37 cellular contexts compared by ENCODE assay signal in genomic region chr14:64795211-64795610, GRCh38.
"Had no signal": no experiment of that assay in that cellular context is flagged by ENCODE, and none has a peak within 500 bp of the region (broad histone marks: within the 10 kb centered on the region; RNA-seq: fewer than 3 reads in every experiment).

No MANE protein-coding gene starts in this region.

- H3K4me1 ChIP-seq: ascending aorta had no signal

- H3K27me3 Mint-ChIP-seq: activated CD4-positive, alpha-beta memory T cell treated with anti-CD3 and anti-CD28 coated beads for 36 hours; activated CD8-positive, alpha-beta T cell treated with anti-CD3 and anti-CD28 coated beads for 36 hours; activated naive CD4-positive, alpha-beta T cell treated with anti-CD3 and anti-CD28 coated beads, Interleukin-2, amount 50 U/mL, for 24 hours; activated naive CD8-positive, alpha-beta T cell; activated naive CD8-positive, alpha-beta T cell treated with anti-CD3 and anti-CD28 coated beads, Interleukin-2, amount 10 ng/mL, durations not matched to agents 7 days and 5 days; activated naive CD8-positive, alpha-beta T cell treated with anti-CD3 and anti-CD28 coated beads, Interleukin-2, amount 50 U/mL, for 24 hours; brain had no signal

- DNase-seq: activated B cell treated with CpG ODN at 0.5 μM for 24 hours; activated CD4-positive, alpha-beta memory T cell treated with anti-CD3 and anti-CD28 coated beads for 36 hours; activated CD4-positive, alpha-beta T cell treated with anti-CD3 and anti-CD28 coated beads for 4 hours; activated CD4-positive, alpha-beta T cell treated with anti-CD3 and anti-CD28 coated beads, Interleukin-2, amount 10 ng/mL, durations not matched to agents 24 days and 14 days; activated CD4-positive, alpha-beta T cell treated with anti-CD3 and anti-CD28 coated beads, Interleukin-2, amount 50 U/mL, for 1 hour; activated CD4-positive, alpha-beta T cell treated with anti-CD3 and anti-CD28 coated beads, Interleukin-2, amount 50 U/mL, for 4 hours; activated CD4-positive, CD25-positive, alpha-beta regulatory T cell treated with anti-CD3 and anti-CD28 coated beads, Interleukin-2, amount 50 U/mL, for 72 hours; activated CD8-positive, alpha-beta memory T cell treated with anti-CD3 and anti-CD28 coated beads, Interleukin-2, amount 50 U/mL, for 4 hours; activated CD8-positive, alpha-beta T cell treated with anti-CD3 and anti-CD28 coated beads for 36 hours; activated effector memory CD4-positive, alpha-beta T cell treated with Interleukin-2 at 50 U/mL for 16 hours; activated gamma-delta T cell; activated naive CD4-positive, alpha-beta T cell treated with anti-CD3 and anti-CD28 coated beads, Interleukin-2, amount 10 ng/mL, durations not matched to agents 7 days and 5 days; activated naive CD4-positive, alpha-beta T cell treated with Interleukin-2 at 50 U/mL for 16 hours; activated naive CD8-positive, alpha-beta T cell treated with anti-CD3 and anti-CD28 coated beads, Interleukin-2, amount 10 ng/mL, durations not matched to agents 7 days and 5 days; activated naive CD8-positive, alpha-beta T cell treated with anti-CD3 and anti-CD28 coated beads, Interleukin-2, amount 50 U/mL, for 24 hours; activated T-cell treated with anti-CD3 and anti-CD28 coated beads for 4 hours; activated T-cell treated with anti-CD3 and anti-CD28 coated beads, Interleukin-2, amount 50 U/mL, for 1 hour; activated T-cell treated with anti-CD3 and anti-CD28 coated beads, Interleukin-2, amount 50 U/mL, for 4 hours; activated T-cell treated with anti-CD3 and anti-CD28 coated beads, Interleukin-2, amount 50 U/mL, for 72 hours; amygdala; anterior cingulate cortex; caudate nucleus; cerebellar nuclear complex; T-helper 1 cell; T-helper 2 cell; T-helper 9 cell had no signal

- H3K4me3 ChIP-seq: ascending aorta, cardiac muscle cell had no signal

- H3K9me3 Mint-ChIP-seq: activated B cell treated with CpG ODN at 0.5 μM for 24 hours; activated CD4-positive, alpha-beta memory T cell treated with anti-CD3 and anti-CD28 coated beads for 36 hours; activated CD4-positive, alpha-beta T cell treated with anti-CD3 and anti-CD28 coated beads, Interleukin-2, amount 10 ng/mL, durations not matched to agents 24 days and 14 days; activated CD8-positive, alpha-beta T cell treated with anti-CD3 and anti-CD28 coated beads for 36 hours; activated naive CD4-positive, alpha-beta T cell treated with anti-CD3 and anti-CD28 coated beads, Interleukin-2, amount 10 ng/mL, durations not matched to agents 7 days and 5 days; activated naive CD4-positive, alpha-beta T cell treated with anti-CD3 and anti-CD28 coated beads, Interleukin-2, amount 50 U/mL, for 24 hours; activated naive CD8-positive, alpha-beta T cell treated with anti-CD3 and anti-CD28 coated beads, Interleukin-2, amount 10 ng/mL, durations not matched to agents 7 days and 5 days; activated naive CD8-positive, alpha-beta T cell treated with anti-CD3 and anti-CD28 coated beads, Interleukin-2, amount 50 U/mL, for 24 hours; activated T-cell treated with anti-CD3 and anti-CD28 coated beads, Interleukin-2, amount 50 U/mL, for 4 hours; activated T-cell treated with anti-CD3 and anti-CD28 coated beads, Interleukin-2, amount 50 U/mL, for 72 hours; activated T-helper 1 cell treated with anti-CD3 and anti-CD28 coated beads, Interleukin-12 subunit alpha, Interleukin-12 subunit beta, Interleukin-2, Interleukin-4 antibody, amounts not matched to agents 30 ng/mL and 10 ng/mL and 1 ng/mL, durations not matched to agents 14 hours and 24 hours and 36 hours; activated T-helper 17 cell treated with anti-CD3 and anti-CD28 coated beads, Interleukin-2, amount 50 U/mL, for 72 hours; brain; central memory CD8-positive, alpha-beta T cell; T-helper 1 cell treated with Interleukin-12 subunit alpha and Interleukin-12 subunit beta and Interleukin-4 antibody, amounts not matched to agents 30 μg/mL and 1 μg/mL, for 36 hours; T-helper 2 cell treated with Interferon-gamma antibody and Interleukin-4, amounts not matched to agents 5 μg/mL and 100 μg/mL, for 36 hours had no signal

- H3K36me3 ChIP-seq: ascending aorta, cardiac muscle cell had no signal

- H3K4me1 Mint-ChIP-seq: activated B cell treated with CpG ODN at 0.5 μM for 24 hours; activated CD4-positive, alpha-beta T cell treated with anti-CD3 and anti-CD28 coated beads, Interleukin-2, amount 10 ng/mL, durations not matched to agents 24 days and 14 days; activated naive CD4-positive, alpha-beta T cell treated with anti-CD3 and anti-CD28 coated beads, Interleukin-2, amount 10 ng/mL, durations not matched to agents 7 days and 5 days; activated naive CD4-positive, alpha-beta T cell treated with anti-CD3 and anti-CD28 coated beads, Interleukin-2, amount 50 U/mL, for 24 hours; activated naive CD8-positive, alpha-beta T cell treated with anti-CD3 and anti-CD28 coated beads, Interleukin-2, amount 10 ng/mL, durations not matched to agents 7 days and 5 days; activated naive CD8-positive, alpha-beta T cell treated with anti-CD3 and anti-CD28 coated beads, Interleukin-2, amount 50 U/mL, for 24 hours; activated T-helper 17 cell treated with anti-CD3 and anti-CD28 coated beads, Interleukin-2, amount 50 U/mL, for 72 hours; central memory CD8-positive, alpha-beta T cell had no signal

- H3K9me3 ChIP-seq: ascending aorta had no signal

- H3K27ac Mint-ChIP-seq: activated B cell treated with CpG ODN at 0.5 μM for 24 hours; activated CD4-positive, alpha-beta memory T cell treated with anti-CD3 and anti-CD28 coated beads for 36 hours; activated CD4-positive, alpha-beta T cell treated with anti-CD3 and anti-CD28 coated beads, Interleukin-2, amount 10 ng/mL, durations not matched to agents 24 days and 14 days; activated CD8-positive, alpha-beta T cell treated with anti-CD3 and anti-CD28 coated beads for 36 hours; activated naive CD4-positive, alpha-beta T cell treated with anti-CD3 and anti-CD28 coated beads, Interleukin-2, amount 10 ng/mL, durations not matched to agents 7 days and 5 days; activated naive CD4-positive, alpha-beta T cell treated with anti-CD3 and anti-CD28 coated beads, Interleukin-2, amount 50 U/mL, for 24 hours; activated naive CD8-positive, alpha-beta T cell; activated naive CD8-positive, alpha-beta T cell treated with anti-CD3 and anti-CD28 coated beads, Interleukin-2, amount 10 ng/mL, durations not matched to agents 7 days and 5 days; activated naive CD8-positive, alpha-beta T cell treated with anti-CD3 and anti-CD28 coated beads, Interleukin-2, amount 50 U/mL, for 24 hours; activated T-cell treated with anti-CD3 and anti-CD28 coated beads, Interleukin-2, amount 50 U/mL, for 72 hours; activated T-helper 1 cell treated with anti-CD3 and anti-CD28 coated beads, Interleukin-12 subunit alpha, Interleukin-12 subunit beta, Interleukin-2, Interleukin-4 antibody, amounts not matched to agents 30 ng/mL and 10 ng/mL and 1 ng/mL, durations not matched to agents 14 hours and 24 hours and 36 hours; activated T-helper 17 cell treated with anti-CD3 and anti-CD28 coated beads, Interleukin-2, amount 50 U/mL, for 72 hours; brain; T-helper 1 cell treated with Interleukin-12 subunit alpha and Interleukin-12 subunit beta and Interleukin-4 antibody, amounts not matched to agents 30 μg/mL and 1 μg/mL, for 36 hours; T-helper 2 cell treated with Interferon-gamma antibody and Interleukin-4, amounts not matched to agents 5 μg/mL and 100 μg/mL, for 36 hours had no signal

- H3K27ac ChIP-seq: ascending aorta, cardiac muscle cell, VCaP had no signal

- ATAC-seq: activated CD8-positive, alpha-beta T cell treated with anti-CD3 and anti-CD28 coated beads for 36 hours; activated naive CD8-positive, alpha-beta T cell treated with anti-CD3 and anti-CD28 coated beads, Interleukin-2, amount 50 U/mL, for 24 hours; activated T-cell treated with anti-CD3 and anti-CD28 coated beads, Interleukin-2, amount 50 U/mL, for 4 hours; activated T-cell treated with anti-CD3 and anti-CD28 coated beads, Interleukin-2, amount 50 U/mL, for 72 hours; activated T-helper 17 cell treated with anti-CD3 and anti-CD28 coated beads, Interleukin-2, amount 50 U/mL, for 72 hours had no signal

- H3K36me3 Mint-ChIP-seq: activated CD4-positive, alpha-beta memory T cell treated with anti-CD3 and anti-CD28 coated beads for 36 hours; activated naive CD4-positive, alpha-beta T cell treated with anti-CD3 and anti-CD28 coated beads, Interleukin-2, amount 10 ng/mL, durations not matched to agents 7 days and 5 days; activated naive CD4-positive, alpha-beta T cell treated with anti-CD3 and anti-CD28 coated beads, Interleukin-2, amount 50 U/mL, for 24 hours; activated naive CD8-positive, alpha-beta T cell; activated naive CD8-positive, alpha-beta T cell treated with anti-CD3 and anti-CD28 coated beads, Interleukin-2, amount 10 ng/mL, durations not matched to agents 7 days and 5 days had no signal

- H3K27me3 ChIP-seq: ascending aorta, cardiac muscle cell had no signal

- H3K4me3 Mint-ChIP-seq: activated B cell treated with CpG ODN at 0.5 μM for 24 hours; activated CD4-positive, alpha-beta memory T cell treated with anti-CD3 and anti-CD28 coated beads for 36 hours; activated CD4-positive, alpha-beta T cell treated with anti-CD3 and anti-CD28 coated beads, Interleukin-2, amount 10 ng/mL, durations not matched to agents 24 days and 14 days; activated CD8-positive, alpha-beta T cell treated with anti-CD3 and anti-CD28 coated beads for 36 hours; activated naive CD4-positive, alpha-beta T cell treated with anti-CD3 and anti-CD28 coated beads, Interleukin-2, amount 10 ng/mL, durations not matched to agents 7 days and 5 days; activated naive CD4-positive, alpha-beta T cell treated with anti-CD3 and anti-CD28 coated beads, Interleukin-2, amount 50 U/mL, for 24 hours; activated naive CD8-positive, alpha-beta T cell; activated naive CD8-positive, alpha-beta T cell treated with anti-CD3 and anti-CD28 coated beads, Interleukin-2, amount 10 ng/mL, durations not matched to agents 7 days and 5 days; activated naive CD8-positive, alpha-beta T cell treated with anti-CD3 and anti-CD28 coated beads, Interleukin-2, amount 50 U/mL, for 24 hours; activated T-cell treated with anti-CD3 and anti-CD28 coated beads, Interleukin-2, amount 50 U/mL, for 4 hours; activated T-cell treated with anti-CD3 and anti-CD28 coated beads, Interleukin-2, amount 50 U/mL, for 72 hours; activated T-helper 1 cell treated with anti-CD3 and anti-CD28 coated beads, Interleukin-12 subunit alpha, Interleukin-12 subunit beta, Interleukin-2, Interleukin-4 antibody, amounts not matched to agents 30 ng/mL and 10 ng/mL and 1 ng/mL, durations not matched to agents 14 hours and 24 hours and 36 hours; activated T-helper 17 cell treated with anti-CD3 and anti-CD28 coated beads, Interleukin-2, amount 50 U/mL, for 72 hours; brain; central memory CD8-positive, alpha-beta T cell; T-helper 1 cell treated with Interleukin-12 subunit alpha and Interleukin-12 subunit beta and Interleukin-4 antibody, amounts not matched to agents 30 μg/mL and 1 μg/mL, for 36 hours; T-helper 2 cell treated with Interferon-gamma antibody and Interleukin-4, amounts not matched to agents 5 μg/mL and 100 μg/mL, for 36 hours had no signal
